Comparison of ENCODE assay signal across 26 cellular contexts in genomic region chr16:87666919-87667318, GRCh38.
"Had no signal": no experiment of that assay in that cellular context is flagged by ENCODE, and none has a peak within 500 bp of the region (broad histone marks: within the 10 kb centered on the region; RNA-seq: fewer than 3 reads in every experiment).

No MANE protein-coding gene starts in this region.

- FAIRE-seq: endometrium, islet of Langerhans, keratinocyte had no signal

- H3K27me3 ChIP-seq: colonic mucosa had no signal

- H3K4me1 ChIP-seq: colonic mucosa, esophagus squamous epithelium, gastrocnemius medialis, heart right ventricle, left lung, lower lobe of right lung had no signal

- H3K36me3 ChIP-seq: colonic mucosa, esophagus squamous epithelium, gastrocnemius medialis, heart right ventricle, left lung, lower lobe of right lung had no signal

- H3K4me3 ChIP-seq: colonic mucosa, esophagus squamous epithelium, gastrocnemius medialis, heart right ventricle, left lung, lower lobe of right lung, mucosa of descending colon had no signal

- DNase-seq: colonic mucosa; cortex of kidney; effector CD8-positive, alpha-beta T cell; effector memory CD8-positive, alpha-beta T cell; endodermal cell; erythroblast; esophagus squamous epithelium; foreskin fibroblast; foreskin melanocyte; gastrocnemius medialis; glutamatergic neuron; head of caudate nucleus; heart right ventricle; hippocampal formation; left cardiac atrium; left lung; left ventricle myocardium superior; lower lobe of right lung; mesenchymal stem cell; mucosa of descending colon; naive B cell had no signal

- H3K9me3 ChIP-seq: colonic mucosa, esophagus squamous epithelium, gastrocnemius medialis, heart right ventricle, left lung, lower lobe of right lung, mucosa of descending colon had no signal

- H3K27ac ChIP-seq: colonic mucosa, epithelial cell of prostate, esophagus squamous epithelium, gastrocnemius medialis, heart right ventricle, left lung, lower lobe of right lung had no signal

- ATAC-seq: effector memory CD8-positive, alpha-beta T cell; esophagus mucosa; gastrocnemius medialis; heart right ventricle; left cardiac atrium; left lung; left ventricle myocardium superior; lower lobe of right lung; mucosa of descending colon had no signal
